ENCODE assay signal across 17 cellular contexts in genomic region chr2:54366487-54367280, GRCh38.
"Had no signal": no experiment of that assay in that cellular context is flagged by ENCODE, and none has a peak within 500 bp of the region (broad histone marks: within the 10 kb centered on the region; RNA-seq: fewer than 3 reads in every experiment).

No MANE protein-coding gene starts in this region.

- H3K36me3 ChIP-seq: adrenal gland, neutrophil, transverse colon had no signal

- H3K9me3 ChIP-seq: neutrophil had no signal

- DNase-seq: activated CD4-positive, alpha-beta T cell treated with anti-CD3 and anti-CD28 coated beads, Interleukin-2, amount 50 U/mL, for 48 hours; activated effector memory CD4-positive, alpha-beta T cell treated with Interleukin-2 at 50 U/mL for 16 hours; activated naive CD4-positive, alpha-beta T cell treated with anti-CD3 and anti-CD28 coated beads, Interleukin-2, amount 50 U/mL, for 16 hours; activated T-cell treated with anti-CD3 and anti-CD28 coated beads, Interleukin-2, amount 50 U/mL, for 24 hours; adrenal gland; central memory CD4-positive, alpha-beta T cell; effector CD8-positive, alpha-beta T cell; left ventricle myocardium inferior; natural killer cell; retina; stimulated activated CD4-positive, alpha-beta T cell treated with anti-CD3 and anti-CD28 coated beads, Interleukin-4, amount 100 ng/mL, for 24 hours; stimulated activated naive CD4-positive, alpha-beta T cell; T-helper 1 cell; transverse colon had no signal

- H3K27me3 ChIP-seq: adrenal gland, neutrophil, transverse colon had no signal

- ATAC-seq: natural killer cell had no signal

- H3K27ac ChIP-seq: adrenal gland, coronary artery, left ventricle myocardium inferior, neutrophil, transverse colon, VCaP had no signal

- H3K4me3 ChIP-seq: adrenal gland, coronary artery, left ventricle myocardium inferior, transverse colon had no signal
